In the genomic region with DNA sequence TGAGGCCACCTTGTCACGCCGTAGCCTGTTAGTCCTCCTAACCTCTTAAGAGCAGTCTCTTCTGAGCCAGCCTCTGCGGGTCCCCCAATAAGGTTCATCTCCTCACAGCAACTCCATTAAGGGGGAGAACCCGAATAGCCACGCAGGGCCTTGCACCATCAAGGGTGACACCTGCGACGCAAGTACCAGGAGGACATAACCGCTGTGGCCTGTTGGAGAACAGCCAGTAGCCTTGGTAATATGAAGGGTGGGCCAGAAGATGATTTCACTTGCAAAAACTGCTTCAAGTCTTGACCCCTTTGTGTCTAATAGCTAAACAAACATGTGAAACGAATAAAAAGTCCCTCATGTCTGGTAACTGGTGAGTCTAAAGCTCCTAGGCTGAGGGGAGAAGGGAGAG, we compare ENCODE assay signal across 1 cellular context.
TF ChIP-seq lines count a peak whose summit lies in the region.

No MANE protein-coding gene starts in this region.

TF ChIP-seq in HepG2, 621 proteins besides CTCF, POLR2A, EP300 and RAD21 (continues in another document):
- 0 out of 2 replicates have a peak, but pooled peaks have one; percentile 11 for TF ChIP-seq ZFP90 (CRISPR knock-in tag; IDR thresholded peaks at IDR 0.05; ENCODE audit: borderline replicate concordance)
- TF ChIP-seq ZNF839 (CRISPR knock-in tag; IDR thresholded peaks at IDR 0.05; ENCODE audit: borderline replicate concordance) = no peak
- TF ChIP-seq ZNF773 (CRISPR knock-in tag; IDR thresholded peaks at IDR 0.05; ENCODE audit: borderline replicate concordance) = no peak
- TF ChIP-seq, protein P1, sequence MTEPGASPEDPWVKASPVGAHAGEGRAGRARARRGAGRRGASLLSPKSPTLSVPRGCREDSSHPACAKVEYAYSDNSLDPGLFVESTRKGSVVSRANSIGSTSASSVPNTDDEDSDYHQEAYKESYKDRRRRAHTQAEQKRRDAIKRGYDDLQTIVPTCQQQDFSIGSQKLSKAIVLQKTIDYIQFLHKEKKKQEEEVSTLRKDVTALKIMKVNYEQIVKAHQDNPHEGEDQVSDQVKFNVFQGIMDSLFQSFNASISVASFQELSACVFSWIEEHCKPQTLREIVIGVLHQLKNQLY (CRISPR knock-in tag; IDR thresholded peaks at IDR 0.05) = no peak
- TF ChIP-seq FOXA1 (IDR thresholded peaks at IDR 0.05) = no peak
- TF ChIP-seq FOXA1 (CRISPR knock-in tag; IDR thresholded peaks at IDR 0.05) = no peak
- TF ChIP-seq TEAD3 (CRISPR knock-in tag; optimal IDR thresholded peaks at IDR 0.05; ENCODE audit: borderline replicate concordance) = no peak
- TF ChIP-seq, protein P2, sequence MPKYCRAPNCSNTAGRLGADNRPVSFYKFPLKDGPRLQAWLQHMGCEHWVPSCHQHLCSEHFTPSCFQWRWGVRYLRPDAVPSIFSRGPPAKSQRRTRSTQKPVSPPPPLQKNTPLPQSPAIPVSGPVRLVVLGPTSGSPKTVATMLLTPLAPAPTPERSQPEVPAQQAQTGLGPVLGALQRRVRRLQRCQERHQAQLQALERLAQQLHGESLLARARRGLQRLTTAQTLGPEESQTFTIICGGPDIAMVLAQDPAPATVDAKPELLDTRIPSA (CRISPR knock-in tag; IDR thresholded peaks at IDR 0.05; ENCODE audit: borderline replicate concordance) = no peak
- no peak for TF ChIP-seq NFE2 (CRISPR knock-in tag; IDR thresholded peaks at IDR 0.05)
- TF ChIP-seq, protein P3, sequence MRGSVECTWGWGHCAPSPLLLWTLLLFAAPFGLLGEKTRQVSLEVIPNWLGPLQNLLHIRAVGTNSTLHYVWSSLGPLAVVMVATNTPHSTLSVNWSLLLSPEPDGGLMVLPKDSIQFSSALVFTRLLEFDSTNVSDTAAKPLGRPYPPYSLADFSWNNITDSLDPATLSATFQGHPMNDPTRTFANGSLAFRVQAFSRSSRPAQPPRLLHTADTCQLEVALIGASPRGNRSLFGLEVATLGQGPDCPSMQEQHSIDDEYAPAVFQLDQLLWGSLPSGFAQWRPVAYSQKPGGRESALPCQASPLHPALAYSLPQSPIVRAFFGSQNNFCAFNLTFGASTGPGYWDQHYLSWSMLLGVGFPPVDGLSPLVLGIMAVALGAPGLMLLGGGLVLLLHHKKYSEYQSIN (CRISPR knock-in tag; IDR thresholded peaks at IDR 0.05; ENCODE audit: borderline replicate concordance) = no peak
- peak; percentile 59; the same call in 1 of the 2 replicates for TF ChIP-seq ZNF230 (CRISPR knock-in tag; IDR thresholded peaks at IDR 0.05)
- TF ChIP-seq ZNF234 (CRISPR knock-in tag; conservative IDR thresholded peaks at IDR 0.05) = no peak
- no peak for TF ChIP-seq ZNF790 (CRISPR knock-in tag; IDR thresholded peaks at IDR 0.05; ENCODE audit: borderline replicate concordance)
- TF ChIP-seq, protein P4, sequence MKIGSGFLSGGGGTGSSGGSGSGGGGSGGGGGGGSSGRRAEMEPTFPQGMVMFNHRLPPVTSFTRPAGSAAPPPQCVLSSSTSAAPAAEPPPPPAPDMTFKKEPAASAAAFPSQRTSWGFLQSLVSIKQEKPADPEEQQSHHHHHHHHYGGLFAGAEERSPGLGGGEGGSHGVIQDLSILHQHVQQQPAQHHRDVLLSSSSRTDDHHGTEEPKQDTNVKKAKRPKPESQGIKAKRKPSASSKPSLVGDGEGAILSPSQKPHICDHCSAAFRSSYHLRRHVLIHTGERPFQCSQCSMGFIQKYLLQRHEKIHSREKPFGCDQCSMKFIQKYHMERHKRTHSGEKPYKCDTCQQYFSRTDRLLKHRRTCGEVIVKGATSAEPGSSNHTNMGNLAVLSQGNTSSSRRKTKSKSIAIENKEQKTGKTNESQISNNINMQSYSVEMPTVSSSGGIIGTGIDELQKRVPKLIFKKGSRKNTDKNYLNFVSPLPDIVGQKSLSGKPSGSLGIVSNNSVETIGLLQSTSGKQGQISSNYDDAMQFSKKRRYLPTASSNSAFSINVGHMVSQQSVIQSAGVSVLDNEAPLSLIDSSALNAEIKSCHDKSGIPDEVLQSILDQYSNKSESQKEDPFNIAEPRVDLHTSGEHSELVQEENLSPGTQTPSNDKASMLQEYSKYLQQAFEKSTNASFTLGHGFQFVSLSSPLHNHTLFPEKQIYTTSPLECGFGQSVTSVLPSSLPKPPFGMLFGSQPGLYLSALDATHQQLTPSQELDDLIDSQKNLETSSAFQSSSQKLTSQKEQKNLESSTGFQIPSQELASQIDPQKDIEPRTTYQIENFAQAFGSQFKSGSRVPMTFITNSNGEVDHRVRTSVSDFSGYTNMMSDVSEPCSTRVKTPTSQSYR (CRISPR knock-in tag; IDR thresholded peaks at IDR 0.05; ENCODE audit: borderline replicate concordance) = no peak
- no peak for TF ChIP-seq PAX8 (CRISPR knock-in tag; IDR thresholded peaks at IDR 0.05; ENCODE audit: borderline replicate concordance)
- peak; percentile 35; the same call in 1 of the 2 replicates for TF ChIP-seq ZNF577 (CRISPR knock-in tag; IDR thresholded peaks at IDR 0.05; ENCODE audit: borderline replicate concordance, low read depth)
- TF ChIP-seq ZNF143 (CRISPR knock-in tag; IDR thresholded peaks at IDR 0.05) = no peak
- TF ChIP-seq ZNF883 (CRISPR knock-in tag; IDR thresholded peaks at IDR 0.05; ENCODE audit: not compliant biosample characterization) = no peak
- TF ChIP-seq ZNF564 (CRISPR knock-in tag; IDR thresholded peaks at IDR 0.05) = no peak
- no peak for TF ChIP-seq ZNF124 (CRISPR knock-in tag; IDR thresholded peaks at IDR 0.05)
- TF ChIP-seq CAMTA2 (CRISPR knock-in tag; IDR thresholded peaks at IDR 0.05; ENCODE audit: borderline replicate concordance) = 0 out of 2 replicates have a peak, but pooled peaks have one; percentile 31
- TF ChIP-seq, protein P5, sequence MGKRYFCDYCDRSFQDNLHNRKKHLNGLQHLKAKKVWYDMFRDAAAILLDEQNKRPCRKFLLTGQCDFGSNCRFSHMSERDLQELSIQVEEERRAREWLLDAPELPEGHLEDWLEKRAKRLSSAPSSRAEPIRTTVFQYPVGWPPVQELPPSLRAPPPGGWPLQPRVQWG (CRISPR knock-in tag; IDR thresholded peaks at IDR 0.05; ENCODE audit: borderline replicate concordance, low read depth) = no peak
- no peak for TF ChIP-seq POLR2G (IDR thresholded peaks at IDR 0.05; ENCODE audit: low read depth, low read length)
- TF ChIP-seq, protein P6, sequence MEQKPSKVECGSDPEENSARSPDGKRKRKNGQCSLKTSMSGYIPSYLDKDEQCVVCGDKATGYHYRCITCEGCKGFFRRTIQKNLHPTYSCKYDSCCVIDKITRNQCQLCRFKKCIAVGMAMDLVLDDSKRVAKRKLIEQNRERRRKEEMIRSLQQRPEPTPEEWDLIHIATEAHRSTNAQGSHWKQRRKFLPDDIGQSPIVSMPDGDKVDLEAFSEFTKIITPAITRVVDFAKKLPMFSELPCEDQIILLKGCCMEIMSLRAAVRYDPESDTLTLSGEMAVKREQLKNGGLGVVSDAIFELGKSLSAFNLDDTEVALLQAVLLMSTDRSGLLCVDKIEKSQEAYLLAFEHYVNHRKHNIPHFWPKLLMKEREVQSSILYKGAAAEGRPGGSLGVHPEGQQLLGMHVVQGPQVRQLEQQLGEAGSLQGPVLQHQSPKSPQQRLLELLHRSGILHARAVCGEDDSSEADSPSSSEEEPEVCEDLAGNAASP (CRISPR knock-in tag; IDR thresholded peaks at IDR 0.05; ENCODE audit: borderline replicate concordance) = no peak
- no peak for TF ChIP-seq FOXO1 (CRISPR knock-in tag; IDR thresholded peaks at IDR 0.05)
- TF ChIP-seq, protein P7, sequence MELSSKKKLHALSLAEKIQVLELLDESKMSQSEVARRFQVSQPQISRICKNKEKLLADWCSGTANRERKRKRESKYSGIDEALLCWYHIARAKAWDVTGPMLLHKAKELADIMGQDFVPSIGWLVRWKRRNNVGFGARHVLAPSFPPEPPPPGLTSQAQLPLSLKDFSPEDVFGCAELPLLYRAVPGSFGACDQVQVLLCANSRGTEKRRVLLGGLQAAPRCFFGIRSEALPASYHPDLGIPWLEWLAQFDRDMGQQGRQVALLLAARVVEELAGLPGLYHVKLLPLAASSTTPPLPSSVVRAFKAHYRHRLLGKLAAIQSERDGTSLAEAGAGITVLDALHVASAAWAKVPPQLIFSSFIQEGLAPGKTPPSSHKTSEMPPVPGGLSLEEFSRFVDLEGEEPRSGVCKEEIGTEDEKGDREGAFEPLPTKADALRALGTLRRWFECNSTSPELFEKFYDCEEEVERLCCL (CRISPR knock-in tag; IDR thresholded peaks at IDR 0.05; ENCODE audit: borderline replicate concordance) = no peak
- TF ChIP-seq, protein P8, sequence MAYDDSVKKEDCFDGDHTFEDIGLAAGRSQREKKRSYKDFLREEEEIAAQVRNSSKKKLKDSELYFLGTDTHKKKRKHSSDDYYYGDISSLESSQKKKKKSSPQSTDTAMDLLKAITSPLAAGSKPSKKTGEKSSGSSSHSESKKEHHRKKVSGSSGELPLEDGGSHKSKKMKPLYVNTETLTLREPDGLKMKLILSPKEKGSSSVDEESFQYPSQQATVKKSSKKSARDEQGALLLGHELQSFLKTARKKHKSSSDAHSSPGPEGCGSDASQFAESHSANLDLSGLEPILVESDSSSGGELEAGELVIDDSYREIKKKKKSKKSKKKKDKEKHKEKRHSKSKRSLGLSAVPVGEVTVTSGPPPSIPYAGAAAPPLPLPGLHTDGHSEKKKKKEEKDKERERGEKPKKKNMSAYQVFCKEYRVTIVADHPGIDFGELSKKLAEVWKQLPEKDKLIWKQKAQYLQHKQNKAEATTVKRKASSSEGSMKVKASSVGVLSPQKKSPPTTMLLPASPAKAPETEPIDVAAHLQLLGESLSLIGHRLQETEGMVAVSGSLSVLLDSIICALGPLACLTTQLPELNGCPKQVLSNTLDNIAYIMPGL (CRISPR knock-in tag; IDR thresholded peaks at IDR 0.05; ENCODE audit: borderline replicate concordance in 1 of 2, low read depth in 1 of 2) = peak in 1 of 2 experiments; percentile 4; a peak in 1 of 4 replicates
- 0 out of 2 replicates have a peak, but pooled peaks have one; percentile 18 for TF ChIP-seq HOXA3 (CRISPR knock-in tag; IDR thresholded peaks at IDR 0.05)
- TF ChIP-seq ZFP37 (CRISPR knock-in tag; IDR thresholded peaks at IDR 0.05; ENCODE audit: borderline replicate concordance) = no peak
- no peak for TF ChIP-seq ZNF253 (CRISPR knock-in tag; IDR thresholded peaks at IDR 0.05; ENCODE audit: borderline replicate concordance)
- TF ChIP-seq ZNF607 (CRISPR knock-in tag; IDR thresholded peaks at IDR 0.05; ENCODE audit: borderline replicate concordance) = no peak
- TF ChIP-seq, protein P9, sequence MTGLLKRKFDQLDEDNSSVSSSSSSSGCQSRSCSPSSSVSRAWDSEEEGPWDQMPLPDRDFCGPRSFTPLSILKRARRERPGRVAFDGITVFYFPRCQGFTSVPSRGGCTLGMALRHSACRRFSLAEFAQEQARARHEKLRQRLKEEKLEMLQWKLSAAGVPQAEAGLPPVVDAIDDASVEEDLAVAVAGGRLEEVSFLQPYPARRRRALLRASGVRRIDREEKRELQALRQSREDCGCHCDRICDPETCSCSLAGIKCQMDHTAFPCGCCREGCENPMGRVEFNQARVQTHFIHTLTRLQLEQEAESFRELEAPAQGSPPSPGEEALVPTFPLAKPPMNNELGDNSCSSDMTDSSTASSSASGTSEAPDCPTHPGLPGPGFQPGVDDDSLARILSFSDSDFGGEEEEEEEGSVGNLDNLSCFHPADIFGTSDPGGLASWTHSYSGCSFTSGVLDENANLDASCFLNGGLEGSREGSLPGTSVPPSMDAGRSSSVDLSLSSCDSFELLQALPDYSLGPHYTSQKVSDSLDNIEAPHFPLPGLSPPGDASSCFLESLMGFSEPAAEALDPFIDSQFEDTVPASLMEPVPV (CRISPR knock-in tag; IDR thresholded peaks at IDR 0.05) = no peak
- TF ChIP-seq ZNF207 (IDR thresholded peaks at IDR 0.05; ENCODE audit: borderline replicate concordance) = no peak
- TF ChIP-seq TAF15 (IDR thresholded peaks at IDR 0.05; ENCODE audit: low read depth, low read length, poor library complexity, severe bottlenecking) = no peak
- TF ChIP-seq, protein P10, sequence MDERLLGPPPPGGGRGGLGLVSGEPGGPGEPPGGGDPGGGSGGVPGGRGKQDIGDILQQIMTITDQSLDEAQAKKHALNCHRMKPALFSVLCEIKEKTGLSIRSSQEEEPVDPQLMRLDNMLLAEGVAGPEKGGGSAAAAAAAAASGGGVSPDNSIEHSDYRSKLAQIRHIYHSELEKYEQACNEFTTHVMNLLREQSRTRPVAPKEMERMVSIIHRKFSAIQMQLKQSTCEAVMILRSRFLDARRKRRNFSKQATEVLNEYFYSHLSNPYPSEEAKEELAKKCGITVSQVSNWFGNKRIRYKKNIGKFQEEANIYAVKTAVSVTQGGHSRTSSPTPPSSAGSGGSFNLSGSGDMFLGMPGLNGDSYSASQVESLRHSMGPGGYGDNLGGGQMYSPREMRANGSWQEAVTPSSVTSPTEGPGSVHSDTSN (CRISPR knock-in tag; IDR thresholded peaks at IDR 0.05) = no peak
- TF ChIP-seq, protein P11, sequence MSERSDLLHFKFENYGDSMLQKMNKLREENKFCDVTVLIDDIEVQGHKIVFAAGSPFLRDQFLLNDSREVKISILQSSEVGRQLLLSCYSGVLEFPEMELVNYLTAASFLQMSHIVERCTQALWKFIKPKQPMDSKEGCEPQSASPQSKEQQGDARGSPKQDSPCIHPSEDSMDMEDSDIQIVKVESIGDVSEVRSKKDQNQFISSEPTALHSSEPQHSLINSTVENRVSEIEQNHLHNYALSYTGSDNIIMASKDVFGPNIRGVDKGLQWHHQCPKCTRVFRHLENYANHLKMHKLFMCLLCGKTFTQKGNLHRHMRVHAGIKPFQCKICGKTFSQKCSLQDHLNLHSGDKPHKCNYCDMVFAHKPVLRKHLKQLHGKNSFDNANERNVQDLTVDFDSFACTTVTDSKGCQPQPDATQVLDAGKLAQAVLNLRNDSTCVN (CRISPR knock-in tag; IDR thresholded peaks at IDR 0.05; ENCODE audit: borderline replicate concordance) = no peak
- TF ChIP-seq HDAC6 (IDR thresholded peaks at IDR 0.05; ENCODE audit: low read depth, low read length) = no peak
- 0 out of 2 replicates have a peak, but pooled peaks have one; percentile 26 for TF ChIP-seq ZNF383 (CRISPR knock-in tag; IDR thresholded peaks at IDR 0.05; ENCODE audit: borderline replicate concordance)
- 0 out of 2 replicates have a peak, but pooled peaks have one; percentile 13 for TF ChIP-seq ZNF775 (CRISPR knock-in tag; IDR thresholded peaks at IDR 0.05; ENCODE audit: borderline replicate concordance)
- TF ChIP-seq ZSCAN9 (CRISPR knock-in tag; IDR thresholded peaks at IDR 0.05; ENCODE audit: borderline replicate concordance) = no peak
- no peak for TF ChIP-seq NRL (CRISPR knock-in tag; IDR thresholded peaks at IDR 0.05; ENCODE audit: borderline replicate concordance)
- TF ChIP-seq YY1 (IDR thresholded peaks at IDR 0.05; ENCODE audit: insufficient read depth, insufficient replicate concordance, low read depth, low read length) = no peak
- TF ChIP-seq CHCHD3 (CRISPR knock-in tag; IDR thresholded peaks at IDR 0.05) = no peak
- TF ChIP-seq, protein P12, sequence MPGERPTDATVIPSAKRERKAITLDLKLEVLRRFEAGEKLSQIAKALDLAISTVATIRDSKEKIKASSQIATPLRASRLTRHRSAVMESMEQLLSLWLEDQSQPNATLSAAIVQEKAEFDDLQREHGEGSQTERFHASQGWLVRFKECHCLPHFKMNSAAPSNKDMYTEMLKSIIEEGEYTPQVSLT (CRISPR knock-in tag; IDR thresholded peaks at IDR 0.05; ENCODE audit: borderline replicate concordance, low read depth) = no peak
- no peak for TF ChIP-seq ZNF432 (CRISPR knock-in tag; IDR thresholded peaks at IDR 0.05; ENCODE audit: borderline replicate concordance)
- TF ChIP-seq TOPORS (CRISPR knock-in tag; IDR thresholded peaks at IDR 0.05) = 0 out of 2 replicates have a peak, but pooled peaks have one; percentile 27
- TF ChIP-seq SMAD1 (CRISPR knock-in tag; IDR thresholded peaks at IDR 0.05; ENCODE audit: borderline replicate concordance, low read depth) = no peak
- TF ChIP-seq ZKSCAN1 (IDR thresholded peaks at IDR 0.05; ENCODE audit: low read length) = no peak
- no peak for TF ChIP-seq ELF4 (CRISPR knock-in tag; IDR thresholded peaks at IDR 0.05; ENCODE audit: borderline replicate concordance)
